Comparison of ENCODE assay signal across 11 cellular contexts in genomic region chr15:31390777-31391486, GRCh38.
DNase-seq lines count a peak whose midpoint lies in the region; ATAC-seq and TF ChIP-seq lines count a peak whose summit lies in the region.
"Had no signal": no experiment of that assay in that cellular context is flagged by ENCODE, and none has a peak within 500 bp of the region (broad histone marks: within the 10 kb centered on the region; RNA-seq: fewer than 3 reads in every experiment).

No MANE protein-coding gene starts in this region.

- TF ChIP-seq CTCF in brain (conservative IDR thresholded peaks at IDR 0.05) (no peak), thyroid gland (IDR thresholded peaks at IDR 0.05) (no peak)

- no peak for TF ChIP-seq POLR2A in thyroid gland (IDR thresholded peaks at IDR 0.05)

- 59 to 88% methylated on average over 4 of the region's 6 CpGs for WGBS in mesodermal cell (ENCODE audit: insufficient coverage in 2 of 2), 2 experiments
- 56 to 82% methylated on average over 2 to 5 of the region's 6 CpGs for WGBS in thyroid gland, 2 donors

- peaks cover 54% of the 10 kb centered on the region for H3K4me1 Mint-ChIP-seq in activated T-cell treated with anti-CD3 and anti-CD28 coated beads, Interleukin-2, amount 50 U/mL, for 24 hours (ENCODE audit: low read depth)
- H3K4me1 Mint-ChIP-seq in brain, result peaks cover 8% of the 10 kb centered on the region

- H3K27ac Mint-ChIP-seq in activated T-cell treated with anti-CD3 and anti-CD28 coated beads, Interleukin-2, amount 50 U/mL, for 24 hours, result no peak overlapping the region
- peak overlapping the region in 1 of 5 experiments; percentile 4 for H3K27ac Mint-ChIP-seq in brain
- H3K27ac Mint-ChIP-seq: stimulated activated naive B cell treated with anti-CD40 and anti-IgM and Interleukin-4, amounts not matched to agents 10 μg/mL and 1 μg/mL and 100 μg/mL, for 72 hours had no signal

- no peaks in the 10 kb centered on the region for H3K9me3 Mint-ChIP-seq in activated T-cell treated with anti-CD3 and anti-CD28 coated beads, Interleukin-2, amount 50 U/mL, for 24 hours
- H3K9me3 Mint-ChIP-seq in brain, result peaks cover 13 to 41% (median 25%) of the 10 kb centered on the region in 5 experiments
- H3K9me3 Mint-ChIP-seq: activated B cell treated with CpG ODN at 0.5 μM for 24 hours; stimulated activated naive B cell treated with anti-CD40 and anti-IgM and Interleukin-4, amounts not matched to agents 10 μg/mL and 1 μg/mL and 100 μg/mL, for 72 hours had no signal

- intact Hi-C loops in thyroid gland (cut with DNase I), result loop anchor here (5.0 to 10.0 kb wide), 2 partner anchors 59 to 94 kb away; no protein-coding TSS in a partner anchor
- intact Hi-C loops in left colon (cut with DNase I, micrococcal nuclease), result no loop called here

- H3K36me3 ChIP-seq in mesodermal cell (ENCODE audit: control insufficient read depth, insufficient read depth, low read length), result no peaks in the 10 kb centered on the region
- H3K36me3 ChIP-seq in thyroid gland, result no peaks in the 10 kb centered on the region

- H3K4me3 Mint-ChIP-seq in activated T-cell treated with anti-CD3 and anti-CD28 coated beads, Interleukin-2, amount 50 U/mL, for 24 hours, result no peak overlapping the region
- H3K4me3 Mint-ChIP-seq in brain, result peak overlapping the region; percentile 1 to 55 (median 6)

- H3K27ac ChIP-seq in mesodermal cell (ENCODE audit: low read depth, low read length, severe bottlenecking) (peak overlapping the region; percentile 92), thyroid gland (peak overlapping the region; percentile 97 to 98 (median 97))
- H3K27ac ChIP-seq: KMS-11 had no signal

- ATAC-seq in GM21528 (IDR thresholded peaks at IDR 0.05; ENCODE audit: low FRiP score, unreplicated experiment) (no peak), left colon (no peak)

- H3K4me1 ChIP-seq in mesodermal cell (ENCODE audit: control insufficient read depth, insufficient read depth, low read length, poor library complexity, severe bottlenecking), result peaks cover 4% of the 10 kb centered on the region
- peaks cover 18 to 22% of the 10 kb centered on the region in 2 donors for H3K4me1 ChIP-seq in thyroid gland

- H3K27me3 Mint-ChIP-seq in activated T-cell treated with anti-CD3 and anti-CD28 coated beads, Interleukin-2, amount 50 U/mL, for 24 hours, result no peaks in the 10 kb centered on the region
- H3K27me3 Mint-ChIP-seq in brain, result peaks cover 63% of the 10 kb centered on the region
- H3K27me3 Mint-ChIP-seq: activated B cell treated with CpG ODN at 0.5 μM for 24 hours; stimulated activated naive B cell treated with anti-CD40 and anti-IgM and Interleukin-4, amounts not matched to agents 10 μg/mL and 1 μg/mL and 100 μg/mL, for 72 hours had no signal

- H3K36me3 Mint-ChIP-seq in activated T-cell treated with anti-CD3 and anti-CD28 coated beads, Interleukin-2, amount 50 U/mL, for 24 hours (ENCODE audit: low read depth), result peaks cover 4% of the 10 kb centered on the region
- peaks cover 21% of the 10 kb centered on the region for H3K36me3 Mint-ChIP-seq in brain
- H3K36me3 Mint-ChIP-seq: stimulated activated naive B cell treated with anti-CD40 and anti-IgM and Interleukin-4, amounts not matched to agents 10 μg/mL and 1 μg/mL and 100 μg/mL, for 72 hours had no signal

- H3K9me3 ChIP-seq in mesodermal cell (ENCODE audit: control insufficient read depth, low read length) (peaks cover 19% of the 10 kb centered on the region), thyroid gland (no peaks in the 10 kb centered on the region)

- H3K4me3 ChIP-seq in mesodermal cell (ENCODE audit: extremely low read depth, insufficient read depth, low read length, poor library complexity, severe bottlenecking) (peak overlapping the region; percentile 2), thyroid gland (replicated peaks in 1 of 3) (peak overlapping the region in 1 of 3 donors; percentile 70)

- H3K27me3 ChIP-seq in thyroid gland, result no peaks in the 10 kb centered on the region

- peak; percentile 19 for DNase-seq in activated T-cell treated with anti-CD3 and anti-CD28 coated beads, Interleukin-2, amount 50 U/mL, for 24 hours
- DNase-seq in activated T-cell treated with anti-CD3 and anti-CD28 coated beads, Interleukin-2, amount 50 U/mL, for 1 hour, result no peak
- DNase-seq in thyroid gland (no peak), amniotic stem cell (lab: John Stamatoyannopoulos, UW) (no peak), left colon (no peak)
- DNase-seq: activated B cell treated with CpG ODN at 0.5 μM for 24 hours; stimulated activated naive B cell treated with anti-CD40 and anti-IgM and Interleukin-4, amounts not matched to agents 10 μg/mL and 1 μg/mL and 100 μg/mL, for 72 hours had no signal
